In genomic region chr2:26080356-26080755, GRCh38 we compare ENCODE assay signal across 1 cellular context.
TF ChIP-seq lines count a peak whose summit lies in the region.

No MANE protein-coding gene starts in this region.

TF ChIP-seq in HepG2, 621 proteins besides CTCF, POLR2A, EP300 and RAD21 (continued from another document):
- TF ChIP-seq PAXIP1 (CRISPR knock-in tag; conservative IDR thresholded peaks at IDR 0.05), result peak; percentile 70
- TF ChIP-seq GATA4 (IDR thresholded peaks at IDR 0.05; ENCODE audit: borderline replicate concordance, low read depth), result no peak
- peak; percentile 66 for TF ChIP-seq RCOR2 (CRISPR knock-in tag; IDR thresholded peaks at IDR 0.05)
- no peak for TF ChIP-seq ZFP37 (CRISPR knock-in tag; IDR thresholded peaks at IDR 0.05; ENCODE audit: borderline replicate concordance)
- 0 out of 2 replicates have a peak, but pooled peaks have one; percentile 26 for TF ChIP-seq GATAD1 (CRISPR knock-in tag; IDR thresholded peaks at IDR 0.05)
- TF ChIP-seq SIX1 (CRISPR knock-in tag; IDR thresholded peaks at IDR 0.05; ENCODE audit: borderline replicate concordance), result peak; percentile 57; the same call in 1 of the 2 replicates
- peak; percentile 35; the same call in 1 of the 2 replicates for TF ChIP-seq ZBTB21 (CRISPR knock-in tag; IDR thresholded peaks at IDR 0.05)
- TF ChIP-seq SOX5 (CRISPR knock-in tag; IDR thresholded peaks at IDR 0.05; ENCODE audit: borderline replicate concordance), result peak; percentile 89
- TF ChIP-seq FOSL2 (CRISPR knock-in tag; IDR thresholded peaks at IDR 0.05), result peak; percentile 96
- TF ChIP-seq ARID3A (IDR thresholded peaks at IDR 0.05; ENCODE audit: low read depth, low read length), result peak; percentile 97
- peak; percentile 69; the same call in 1 of the 2 replicates for TF ChIP-seq SP5 (CRISPR knock-in tag; IDR thresholded peaks at IDR 0.05; ENCODE audit: borderline replicate concordance, low read depth)
- TF ChIP-seq ZNF382 (CRISPR knock-in tag; IDR thresholded peaks at IDR 0.05; ENCODE audit: borderline replicate concordance), result no peak
- no peak for TF ChIP-seq MTF1 (CRISPR knock-in tag; IDR thresholded peaks at IDR 0.05)
- no peak for TF ChIP-seq RARG (CRISPR knock-in tag; IDR thresholded peaks at IDR 0.05; ENCODE audit: low read depth)
- TF ChIP-seq NR2F2 (IDR thresholded peaks at IDR 0.05; ENCODE audit: borderline replicate concordance, low read depth), result 0 out of 2 replicates have a peak, but pooled peaks have one; percentile 40
